26 cellular contexts compared by ENCODE assay signal in genomic region chr2:227855440-227855839, GRCh38. TPM values are rescaled to one million over a fixed set of nuclear protein-coding genes. Genes with fewer than 3 reads are reported as not detected.
"Had no signal": no experiment of that assay in that cellular context is flagged by ENCODE, and none has a peak within 500 bp of the region (broad histone marks: within the 10 kb centered on the region; RNA-seq: fewer than 3 reads in every experiment).

No MANE protein-coding gene starts in this region.

- H3K4me1 ChIP-seq: adrenal gland, breast epithelium had no signal

- H3K36me3 Mint-ChIP-seq: activated naive CD8-positive, alpha-beta T cell treated with anti-CD3 and anti-CD28 coated beads, Interleukin-2, amount 10 ng/mL, durations not matched to agents 7 days and 5 days had no signal

- H3K36me3 ChIP-seq: adrenal gland, breast epithelium had no signal

- H3K27ac ChIP-seq: adrenal gland, breast epithelium had no signal

- H3K4me1 Mint-ChIP-seq: activated naive CD8-positive, alpha-beta T cell treated with anti-CD3 and anti-CD28 coated beads, Interleukin-2, amount 10 ng/mL, durations not matched to agents 7 days and 5 days had no signal

- DNase-seq: activated CD4-positive, alpha-beta T cell treated with anti-CD3 and anti-CD28 coated beads for 4 hours; activated CD8-positive, alpha-beta memory T cell treated with anti-CD3 and anti-CD28 coated beads, Interleukin-2, amount 50 U/mL, for 4 hours; activated CD8-positive, alpha-beta T cell treated with anti-CD3 and anti-CD28 coated beads for 36 hours; activated naive CD4-positive, alpha-beta T cell treated with anti-CD3 and anti-CD28 coated beads, Interleukin-2, amount 50 U/mL, for 16 hours; activated naive CD8-positive, alpha-beta T cell treated with anti-CD3 and anti-CD28 coated beads, Interleukin-2, amount 10 ng/mL, durations not matched to agents 7 days and 5 days; activated T-cell treated with anti-CD3 and anti-CD28 coated beads, Interleukin-2, amount 50 U/mL, for 72 hours; adrenal gland; anterior cingulate cortex; caudate nucleus; Kasumi-1; NCI-H1048; NCI-H1417; NCI-H1930; NCI-H2171; NCI-H226; NCI-H526; NCI-H82; RPMI8226; SK-N-SH; T-helper 1 cell had no signal

- H3K9me3 ChIP-seq: adrenal gland, breast epithelium, SK-N-SH had no signal

- H3K4me3 ChIP-seq: adrenal gland, breast epithelium had no signal

- H3K4me3 Mint-ChIP-seq: activated CD8-positive, alpha-beta T cell treated with anti-CD3 and anti-CD28 coated beads for 36 hours; activated naive CD8-positive, alpha-beta T cell treated with anti-CD3 and anti-CD28 coated beads, Interleukin-2, amount 10 ng/mL, durations not matched to agents 7 days and 5 days; activated T-cell treated with anti-CD3 and anti-CD28 coated beads, Interleukin-2, amount 50 U/mL, for 72 hours; T-helper 2 cell treated with Interferon-gamma antibody and Interleukin-4, amounts not matched to agents 5 μg/mL and 100 μg/mL, for 36 hours had no signal

- H3K27me3 ChIP-seq: adrenal gland, breast epithelium had no signal

- H3K9ac ChIP-seq: SK-N-SH had no signal

- H3K4me2 ChIP-seq: SK-N-SH had no signal

- H3K27me3 Mint-ChIP-seq: activated CD8-positive, alpha-beta T cell treated with anti-CD3 and anti-CD28 coated beads for 36 hours had no signal

- H3K27ac Mint-ChIP-seq: activated CD8-positive, alpha-beta T cell treated with anti-CD3 and anti-CD28 coated beads for 36 hours; activated naive CD8-positive, alpha-beta T cell treated with anti-CD3 and anti-CD28 coated beads, Interleukin-2, amount 10 ng/mL, durations not matched to agents 7 days and 5 days; activated T-cell treated with anti-CD3 and anti-CD28 coated beads, Interleukin-2, amount 50 U/mL, for 72 hours; T-helper 2 cell treated with Interferon-gamma antibody and Interleukin-4, amounts not matched to agents 5 μg/mL and 100 μg/mL, for 36 hours had no signal

- H3K9me3 Mint-ChIP-seq: activated CD8-positive, alpha-beta T cell treated with anti-CD3 and anti-CD28 coated beads for 36 hours; activated naive CD8-positive, alpha-beta T cell treated with anti-CD3 and anti-CD28 coated beads, Interleukin-2, amount 10 ng/mL, durations not matched to agents 7 days and 5 days; T-helper 2 cell treated with Interferon-gamma antibody and Interleukin-4, amounts not matched to agents 5 μg/mL and 100 μg/mL, for 36 hours had no signal

- ATAC-seq: activated CD4-positive, CD25-positive, alpha-beta regulatory T cell treated with anti-CD3 and anti-CD28 coated beads, Interleukin-2, amount 50 U/mL, for 24 hours; activated CD8-positive, alpha-beta T cell treated with anti-CD3 and anti-CD28 coated beads for 36 hours; activated T-cell treated with anti-CD3 and anti-CD28 coated beads, Interleukin-2, amount 50 U/mL, for 72 hours; Right ventricle myocardium inferior had no signal

RNA-seq across cellular contexts. Expression of gene DAW1, which starts 16.0 kb away (rescaled TPM):
- total RNA-seq: activated CD8-positive, alpha-beta T cell treated with anti-CD3 and anti-CD28 coated beads for 36 hours; activated naive CD8-positive, alpha-beta T cell treated with anti-CD3 and anti-CD28 coated beads, Interleukin-2, amount 10 ng/mL, durations not matched to agents 7 days and 5 days; activated T-cell treated with anti-CD3 and anti-CD28 coated beads, Interleukin-2, amount 50 U/mL, for 72 hours; breast epithelium; OCI-LY7; Right ventricle myocardium inferior had no signal
- polyA plus RNA-seq: adrenal gland had no signal

RNA-seq across cellular contexts. Expression of gene CCL20, which starts 41.8 kb away (rescaled TPM):
- total RNA-seq: activated naive CD8-positive, alpha-beta T cell treated with anti-CD3 and anti-CD28 coated beads, Interleukin-2, amount 10 ng/mL, durations not matched to agents 7 days and 5 days; cerebellum; OCI-LY7; Right ventricle myocardium inferior had no signal
